In genomic region chr15:60228619-60229018, GRCh38 we compare ENCODE assay signal across 17 cellular contexts.
A peak's percentile ranks its signal among the peaks of the same experiment; 100 is the strongest.
DNase-seq lines count a peak whose midpoint lies in the region; ATAC-seq and TF ChIP-seq lines count a peak whose summit lies in the region.
"Had no signal": no experiment of that assay in that cellular context is flagged by ENCODE, and none has a peak within 500 bp of the region (broad histone marks: within the 10 kb centered on the region; RNA-seq: fewer than 3 reads in every experiment).

No MANE protein-coding gene starts in this region.

- H3K27ac Mint-ChIP-seq in activated naive CD8-positive, alpha-beta T cell treated with anti-CD3 and anti-CD28 coated beads for 36 hours, result peak overlapping the region; percentile 57
- H3K27ac Mint-ChIP-seq: B cell; CD4-positive, alpha-beta T cell had no signal

- H3K9me3 ChIP-seq in BLaER1, result no peaks in the 10 kb centered on the region
- H3K9me3 ChIP-seq: Caco-2, HAP-1 had no signal

- H3K4me3 ChIP-seq in BLaER1 (no peak overlapping the region), KMS-11 (IDR thresholded peaks at IDR 0.05; ENCODE audit: insufficient read depth, low read depth, low read length) (no peak overlapping the region)
- H3K4me3 ChIP-seq: GM23248, HAP-1, K562 had no signal

- no peak for TF ChIP-seq CTCF in GM10266 (IDR thresholded peaks at IDR 0.05; ENCODE audit: control insufficient read depth, insufficient read depth, low read depth, missing control alignments)
- no peak for TF ChIP-seq CTCF in KMS-11 (conservative IDR thresholded peaks at IDR 0.05; ENCODE audit: low read depth, low read length)

- H3K4me1 Mint-ChIP-seq in activated naive CD8-positive, alpha-beta T cell treated with anti-CD3 and anti-CD28 coated beads for 36 hours, result peaks cover 15% of the 10 kb centered on the region

- H3K27ac ChIP-seq in BLaER1 (no peak overlapping the region), KMS-11 (no peak overlapping the region)
- H3K27ac ChIP-seq: C4-2B, GM23248, HL-60 had no signal

- no peak overlapping the region for H3K9ac ChIP-seq in BLaER1
- H3K9ac ChIP-seq in KMS-11, result no peak overlapping the region
- H3K9ac ChIP-seq: GM23248 had no signal

- H3K36me3 ChIP-seq in BLaER1 (no peaks in the 10 kb centered on the region), KMS-11 (ENCODE audit: insufficient read depth) (no peaks in the 10 kb centered on the region)
- H3K36me3 ChIP-seq: HAP-1 had no signal

- H4K20me1 ChIP-seq in BLaER1 (no peaks in the 10 kb centered on the region), KMS-11 (ENCODE audit: insufficient read depth) (no peaks in the 10 kb centered on the region)

- H3K4me3 Mint-ChIP-seq in activated naive CD8-positive, alpha-beta T cell treated with anti-CD3 and anti-CD28 coated beads for 36 hours, result no peak overlapping the region
- H3K4me3 Mint-ChIP-seq: B cell; CD4-positive, alpha-beta T cell had no signal

- peak; percentile 6 for DNase-seq in GM10266 (ENCODE audit: extremely low spot score)
- no peak for DNase-seq in activated naive CD8-positive, alpha-beta T cell treated with anti-CD3 and anti-CD28 coated beads for 36 hours
- DNase-seq in superior temporal gyrus (ENCODE audit: extremely low spot score), result no peak
- no peak for DNase-seq in hypothalamus (lab: John Stamatoyannopoulos, UW)
- DNase-seq: Caco-2; CD4-positive, alpha-beta T cell; GDM1; GM23248; IMR-90 had no signal

- no peaks in the 10 kb centered on the region for H3K36me3 Mint-ChIP-seq in activated naive CD8-positive, alpha-beta T cell treated with anti-CD3 and anti-CD28 coated beads for 36 hours

- no peaks in the 10 kb centered on the region for H3K27me3 ChIP-seq in BLaER1
- no peaks in the 10 kb centered on the region for H3K27me3 ChIP-seq in KMS-11 (ENCODE audit: insufficient read depth, low read depth)

- peaks cover 8% of the 10 kb centered on the region for H3K4me1 ChIP-seq in BLaER1
- H3K4me1 ChIP-seq in KMS-11 (ENCODE audit: low read depth, poor library complexity, severe bottlenecking), result peaks cover 19% of the 10 kb centered on the region
- H3K4me1 ChIP-seq: Caco-2, HAP-1 had no signal

- H2AFZ ChIP-seq in KMS-11 (ENCODE audit: low read depth), result peak overlapping the region; percentile 32; the same call in 1 of the 2 replicates
- H2AFZ ChIP-seq: GM23248 had no signal

- H3K27me3 Mint-ChIP-seq in activated naive CD8-positive, alpha-beta T cell treated with anti-CD3 and anti-CD28 coated beads for 36 hours, result peaks cover 4% of the 10 kb centered on the region

- H3K9me3 Mint-ChIP-seq in activated naive CD8-positive, alpha-beta T cell treated with anti-CD3 and anti-CD28 coated beads for 36 hours, result no peaks in the 10 kb centered on the region
- H3K9me3 Mint-ChIP-seq: CD4-positive, alpha-beta T cell had no signal

- H3K4me2 ChIP-seq in BLaER1, result peak overlapping the region; percentile 43; the same call in 1 of the 2 replicates
- H3K4me2 ChIP-seq in KMS-11, result peak overlapping the region; percentile 63

- H3K79me2 ChIP-seq in KMS-11 (ENCODE audit: insufficient read depth, low read depth), result no peaks in the 10 kb centered on the region

- ATAC-seq in HG03097 (IDR thresholded peaks at IDR 0.05; ENCODE audit: low FRiP score, unreplicated experiment), result no peak
- ATAC-seq: K562 had no signal
